29 cellular contexts compared by ENCODE assay signal in genomic region chr11:94424011-94424410, GRCh38. TPM values are rescaled to one million over a fixed set of nuclear protein-coding genes. Genes with fewer than 3 reads are reported as not detected.
"Had no signal": no experiment of that assay in that cellular context is flagged by ENCODE, and none has a peak within 500 bp of the region (broad histone marks: within the 10 kb centered on the region; RNA-seq: fewer than 3 reads in every experiment).

No MANE protein-coding gene starts in this region.

- H3K9me3 Mint-ChIP-seq: central memory CD8-positive, alpha-beta T cell; immature natural killer cell; natural killer cell treated with Interleukin-12 subunit alpha and Interleukin-12 subunit beta and Interleukin-15 and Interleukin-18, amount 100 ng/mL, for 72 hours; type B pancreatic cell had no signal

- H3K9me3 ChIP-seq: colonic mucosa, testis, vagina had no signal

- H2AFZ ChIP-seq: hepatocyte, parathyroid adenoma had no signal

- H3K36me3 ChIP-seq: brain microvascular endothelial cell, colonic mucosa had no signal

- DNase-seq: activated CD4-positive, alpha-beta T cell treated with anti-CD3 and anti-CD28 coated beads for 1 hour; activated gamma-delta T cell treated with Interleukin-2 at 50 U/mL for 16 hours; activated T-cell treated with anti-CD3 and anti-CD28 coated beads, Interleukin-2, amount 50 U/mL, for 1 hour; anterior cingulate cortex; brain microvascular endothelial cell; colonic mucosa; endodermal cell; foreskin melanocyte; glutamatergic neuron; immature natural killer cell; left lung; stimulated activated CD4-positive, alpha-beta T cell treated with anti-CD3 and anti-CD28 coated beads, Interleukin-15, amount 100 ng/mL, for 24 hours; stimulated activated CD8-positive, alpha-beta memory T cell treated with anti-CD3 and anti-CD28 coated beads, Interleukin-4, amount 100 ng/mL, for 48 hours; stimulated activated naive B cell treated with anti-CD40 and anti-IgM and Interleukin-4, amounts not matched to agents 10 μg/mL and 1 μg/mL and 100 μg/mL, for 72 hours; T-helper 1 cell; T-helper 9 cell; testis had no signal

- H3K27me3 ChIP-seq: brain microvascular endothelial cell, colonic mucosa, hepatocyte, left lung, testis, vagina had no signal

- H3K79me2 ChIP-seq: hepatocyte, parathyroid adenoma had no signal

- H3K27ac Mint-ChIP-seq: activated naive CD4-positive, alpha-beta T cell treated with anti-CD3 and anti-CD28 coated beads, Interleukin-2, amount 50 U/mL, for 24 hours; endodermal cell; natural killer cell treated with Interleukin-12 subunit alpha and Interleukin-12 subunit beta and Interleukin-15 and Interleukin-18, amount 100 ng/mL, for 72 hours; stimulated activated naive B cell treated with anti-CD40 and anti-IgM and Interleukin-4, amounts not matched to agents 10 μg/mL and 1 μg/mL and 100 μg/mL, for 72 hours; type B pancreatic cell had no signal

- H3K4me1 ChIP-seq: colonic mucosa, left lung, parathyroid adenoma, testis, vagina had no signal

- H3K27ac ChIP-seq: brain microvascular endothelial cell, colonic mucosa, epithelial cell of prostate, hepatocyte, left lung, parathyroid adenoma, testis, vagina had no signal

- H3K4me3 Mint-ChIP-seq: activated naive CD4-positive, alpha-beta T cell treated with anti-CD3 and anti-CD28 coated beads, Interleukin-2, amount 50 U/mL, for 24 hours; central memory CD8-positive, alpha-beta T cell; endodermal cell; immature natural killer cell; natural killer cell treated with Interleukin-12 subunit alpha and Interleukin-12 subunit beta and Interleukin-15 and Interleukin-18, amount 100 ng/mL, for 72 hours; stimulated activated naive B cell treated with anti-CD40 and anti-IgM and Interleukin-4, amounts not matched to agents 10 μg/mL and 1 μg/mL and 100 μg/mL, for 72 hours; type B pancreatic cell had no signal

- H3K4me3 ChIP-seq: colonic mucosa, hepatocyte, left lung, lung, smooth muscle cell, testis, vagina had no signal

- H3K27me3 Mint-ChIP-seq: activated naive CD4-positive, alpha-beta T cell treated with anti-CD3 and anti-CD28 coated beads, Interleukin-2, amount 50 U/mL, for 24 hours; central memory CD8-positive, alpha-beta T cell; natural killer cell treated with Interleukin-12 subunit alpha and Interleukin-12 subunit beta and Interleukin-15 and Interleukin-18, amount 100 ng/mL, for 72 hours; stimulated activated naive B cell treated with anti-CD40 and anti-IgM and Interleukin-4, amounts not matched to agents 10 μg/mL and 1 μg/mL and 100 μg/mL, for 72 hours; type B pancreatic cell had no signal

- H3K4me2 ChIP-seq: hepatocyte, smooth muscle cell had no signal

- ATAC-seq: left lung; natural killer cell treated with Interleukin-12 subunit alpha and Interleukin-12 subunit beta and Interleukin-15 and Interleukin-18, amount 100 ng/mL, for 72 hours; sciatic nerve; stimulated activated naive B cell treated with anti-CD40 and anti-IgM and Interleukin-4, amounts not matched to agents 10 μg/mL and 1 μg/mL and 100 μg/mL, for 72 hours had no signal

- H3K9ac ChIP-seq: parathyroid adenoma had no signal

- H3K4me1 Mint-ChIP-seq: activated naive CD4-positive, alpha-beta T cell treated with anti-CD3 and anti-CD28 coated beads, Interleukin-2, amount 50 U/mL, for 24 hours; endodermal cell had no signal

RNA-seq across cellular contexts. Expression of gene GPR83, which starts 22.8 kb away (rescaled TPM):
- total RNA-seq: fibroblast of lung, hepatocyte, vagina had no signal
- polyA plus RNA-seq: hepatocyte had no signal
